Comparison of ENCODE assay signal across 17 cellular contexts in genomic region chr9:126000256-126000655, GRCh38.
"Had no signal": no experiment of that assay in that cellular context is flagged by ENCODE, and none has a peak within 500 bp of the region (broad histone marks: within the 10 kb centered on the region; RNA-seq: fewer than 3 reads in every experiment).

No MANE protein-coding gene starts in this region.

- FAIRE-seq: endometrium had no signal

- H3K4me1 ChIP-seq: gastrocnemius medialis, left ventricle myocardium inferior, uterus had no signal

- H3K27ac ChIP-seq: gastrocnemius medialis, left ventricle myocardium inferior, ovary, uterus had no signal

- H3K36me3 Mint-ChIP-seq: naive B cell had no signal

- ATAC-seq: esophagus mucosa, gastrocnemius medialis had no signal

- H3K27ac Mint-ChIP-seq: progenitor cell of endocrine pancreas had no signal

- H3K4me1 Mint-ChIP-seq: naive B cell had no signal

- H3K9me3 ChIP-seq: gastrocnemius medialis, left ventricle myocardium inferior, ovary, uterus had no signal

- H3K36me3 ChIP-seq: gastrocnemius medialis, left ventricle myocardium inferior, ovary, uterus had no signal

- DNase-seq: effector memory CD4-positive, alpha-beta T cell; gastrocnemius medialis; islet precursor cell; left ventricle myocardium inferior; mesenchymal stem cell; midbrain; naive B cell; ovary; stimulated activated CD4-positive, alpha-beta T cell treated with anti-CD3 and anti-CD28 coated beads, Interleukin-2, amount 100 ng/mL, for 48 hours; stimulated activated naive CD4-positive, alpha-beta T cell treated with Interleukin-2 at 50 U/mL for 16 hours; trophoblast cell; uterus had no signal

- H3K4me3 ChIP-seq: gastrocnemius medialis, left ventricle myocardium inferior, lung, ovary, smooth muscle cell, uterus had no signal

- H3K4me3 Mint-ChIP-seq: naive B cell had no signal
